In the genomic region with DNA sequence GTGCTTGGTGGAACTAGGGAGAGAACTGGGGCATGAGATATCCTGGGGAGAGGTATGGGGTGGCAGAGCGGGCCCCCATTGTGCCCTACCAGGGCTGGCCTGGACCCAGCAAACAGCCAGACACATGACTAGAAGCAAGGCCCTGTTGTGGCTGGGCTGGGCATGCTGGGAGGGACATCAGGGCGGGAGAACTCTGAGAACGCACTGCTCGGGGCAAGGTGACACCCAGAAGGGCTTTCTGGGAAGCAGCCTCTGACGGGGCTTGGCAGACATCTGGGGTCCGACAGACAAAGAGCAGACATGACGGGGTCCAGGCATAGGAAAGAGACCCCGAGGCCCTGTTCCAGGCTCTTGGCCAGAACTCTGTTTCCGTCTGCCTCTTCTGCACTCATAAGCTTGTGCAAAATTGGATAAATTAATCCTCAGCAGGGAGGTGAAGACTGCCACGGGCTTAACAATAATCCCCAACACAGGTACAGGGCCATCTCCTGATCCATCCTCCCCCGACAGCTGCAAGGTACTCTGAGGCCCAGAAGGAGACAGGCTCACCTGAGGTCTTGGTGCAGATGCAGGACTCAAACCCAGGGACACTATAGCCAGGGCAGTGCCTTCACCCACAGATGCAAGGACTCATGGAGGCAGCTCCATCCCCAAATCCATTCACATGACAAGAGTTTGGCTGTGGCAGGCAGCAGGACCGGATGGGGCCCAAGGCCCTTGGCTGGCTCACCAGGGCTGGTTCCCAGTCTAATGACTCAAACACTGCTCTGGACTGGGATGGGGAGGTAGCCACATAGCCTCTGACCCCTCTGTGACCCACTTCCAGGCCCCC, we compare ENCODE assay signal across 13 cellular contexts. TPM values are rescaled to one million over a fixed set of nuclear protein-coding genes. Genes with fewer than 3 reads are reported as not detected.
DNase-seq lines count a peak whose midpoint lies in the region; ATAC-seq, FAIRE-seq and TF ChIP-seq lines count a peak whose summit lies in the region.
"Had no signal": no experiment of that assay in that cellular context is flagged by ENCODE, and none has a peak within 500 bp of the region (broad histone marks: within the 10 kb centered on the region; RNA-seq: fewer than 3 reads in every experiment).

No MANE protein-coding gene starts in this region.

- in situ Hi-C loops in gastrocnemius medialis (cut with MboI; ENCODE audit: low sequenced_read_pairs in 4 of 4) = no loop called here

- FAIRE-seq in kidney (lab: Jason Lieb, UNC) = no peak

- no peak for TF ChIP-seq POLR2A in gastrocnemius medialis (IDR thresholded peaks at IDR 0.05)

- H3K9ac ChIP-seq in kidney (ENCODE audit: low read length in 2 of 2) = peak overlapping the region in 1 of 2 donors; percentile 14

- H3K4me3 Mint-ChIP-seq in Calu3 (ENCODE audit: low read depth, unreplicated experiment) = no peak overlapping the region

- H3K4me3 ChIP-seq in kidney (ENCODE audit: low read length in 2 of 2) = no peak overlapping the region
- H3K4me3 ChIP-seq in gastrocnemius medialis = no peak overlapping the region

- no peak overlapping the region for H3K27ac Mint-ChIP-seq in Calu3 (ENCODE audit: unreplicated experiment)

- no peak for DNase-seq in kidney
- DNase-seq in gastrocnemius medialis = no peak
- DNase-seq in SIG-M5 treated with dmso at 0.1 percent for 504 hours (lab: John Stamatoyannopoulos, UW; ENCODE audit: unreplicated experiment) = no peak
- no peak for DNase-seq in SW480 (ENCODE audit: low spot score)
- DNase-seq in Calu3 = no peak
- DNase-seq: activated CD8-positive, alpha-beta memory T cell treated with anti-CD3 and anti-CD28 coated beads, Interleukin-2, amount 50 U/mL, for 4 hours; HCEC 1CT; NCI-H2081 treated with DMSO at 0.1 percent for 48 hours; stimulated activated CD4-positive, alpha-beta T cell treated with anti-CD3 and anti-CD28 coated beads, Interleukin-15, amount 100 ng/mL, for 24 hours had no signal

- no peak for ATAC-seq in gastrocnemius medialis
- ATAC-seq in GM21423 (IDR thresholded peaks at IDR 0.05; ENCODE audit: unreplicated experiment) = no peak

- TF ChIP-seq CTCF in kidney (IDR thresholded peaks at IDR 0.05; ENCODE audit: borderline replicate concordance, extremely low read depth, insufficient read depth) (no peak), gastrocnemius medialis (IDR thresholded peaks at IDR 0.05 in 4 of 5, conservative IDR thresholded peaks at IDR 0.05 in 1 of 5) (no peak), Calu3 (IDR thresholded peaks at IDR 0.05; ENCODE audit: unreplicated experiment) (no peak)

- intact Hi-C loops in kidney (cut with DNase I) (no loop called here), gastrocnemius medialis (cut with DNase I; ENCODE audit: low total_unique reads) (no loop called here), Calu3 (cut with micrococcal nuclease; ENCODE audit: unreplicated experiment) (no loop called here)

- H3K27me3 ChIP-seq in gastrocnemius medialis = no peaks in the 10 kb centered on the region
- H3K27me3 ChIP-seq: neutrophil had no signal

- CTCF ChIA-PET in Calu3 (lab: Charles Lee) = no interaction called here

- H3K36me3 ChIP-seq in KOPT-K1 (ENCODE audit: insufficient read depth, low read length) (peaks cover 45% of the 10 kb centered on the region), kidney (ENCODE audit: control insufficient read depth in 1 of 2, insufficient read depth in 2 of 2, low read length in 2 of 2) (no peaks in the 10 kb centered on the region), gastrocnemius medialis (no peaks in the 10 kb centered on the region)
- H3K36me3 ChIP-seq: neutrophil had no signal

- H3K9me3 Mint-ChIP-seq in Calu3 (ENCODE audit: low read depth, unreplicated experiment) = no peaks in the 10 kb centered on the region

- peaks cover 56% of the 10 kb centered on the region in 2 donors for H3K4me1 ChIP-seq in kidney (ENCODE audit: control insufficient read depth in 1 of 2, insufficient read depth in 1 of 2, low read depth in 1 of 2, low read length in 2 of 2)
- H3K4me1 ChIP-seq in gastrocnemius medialis = peaks cover 47 to 65% of the 10 kb centered on the region in 2 donors

- peaks cover 57% of the 10 kb centered on the region for H3K36me3 Mint-ChIP-seq in Calu3 (ENCODE audit: insufficient read depth, unreplicated experiment)

- H3K27ac ChIP-seq in KOPT-K1 (ENCODE audit: low read depth, low read length, poor library complexity, severe bottlenecking) = peak overlapping the region; percentile 29
- H3K27ac ChIP-seq in angular gyrus (ENCODE audit: low read depth, low read length) = peak overlapping the region; percentile 8
- H3K27ac ChIP-seq in kidney (ENCODE audit: low read depth in 2 of 2, low read length in 2 of 2) = peak overlapping the region; percentile 33 to 62
- peak overlapping the region; percentile 58 to 74 (median 70) for H3K27ac ChIP-seq in gastrocnemius medialis
- H3K27ac ChIP-seq: neutrophil had no signal

- H3K27me3 Mint-ChIP-seq in Calu3 (ENCODE audit: unreplicated experiment) = no peaks in the 10 kb centered on the region

- no TSS peak for BruUV-seq in Calu3 (replicated peaks; lab: Mats Ljungman, UMichigan)

- peaks cover 52% of the 10 kb centered on the region for H3K4me1 Mint-ChIP-seq in Calu3 (ENCODE audit: low read depth, unreplicated experiment)

- no peaks in the 10 kb centered on the region for H3K9me3 ChIP-seq in KOPT-K1 (ENCODE audit: insufficient read depth, low read length, poor library complexity, severe bottlenecking)
- H3K9me3 ChIP-seq in kidney (ENCODE audit: control insufficient read depth in 1 of 2, low read length in 2 of 2) = no peaks in the 10 kb centered on the region
- no peaks in the 10 kb centered on the region for H3K9me3 ChIP-seq in gastrocnemius medialis
- H3K9me3 ChIP-seq: neutrophil had no signal

RNA-seq across cellular contexts. Expression of gene SREBF1, which starts 5.4 kb away (rescaled TPM):
- total RNA-seq in kidney (48.3 TPM), gastrocnemius medialis (10 to 100 TPM; 11.1 to 64.5 (median 32.3) TPM), Calu3 (2022) (104 and 110 TPM in 2 replicates)
- polyA plus RNA-seq in kidney (ENCODE audit: insufficient read depth, low read depth, low replicate concordance) = 37.6 TPM

Comparison
In these comparisons a context has a peak if more than half of its experiments do, and no peak if none do; other contexts are left out.
1. H3K27ac ChIP-seq: peak in every context shown above with its lines; median percentile 70 in gastrocnemius medialis; 48 in kidney; 29 in KOPT-K1; 8 in angular gyrus.